Comparison of ENCODE assay signal across 8 cellular contexts in the genomic region with DNA sequence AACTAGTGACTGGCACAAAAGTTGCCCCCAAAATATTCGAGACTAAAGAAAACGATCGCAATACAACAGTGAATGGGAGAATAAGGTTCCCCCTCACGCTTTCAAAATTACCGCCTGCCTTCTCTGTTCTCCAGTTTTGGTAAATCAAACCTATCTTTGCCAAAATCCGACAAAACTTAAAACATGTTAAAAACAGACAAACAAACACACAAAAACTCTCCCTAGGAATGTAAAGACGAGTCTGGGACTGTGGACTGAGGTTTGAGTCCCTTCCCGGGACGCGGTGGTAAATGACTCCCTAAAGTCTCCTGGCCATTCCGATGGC. TPM values are rescaled to one million over a fixed set of nuclear protein-coding genes. Genes with fewer than 3 reads are reported as not detected.
DNase-seq lines count a peak whose midpoint lies in the region; ATAC-seq and TF ChIP-seq lines count a peak whose summit lies in the region.

No MANE protein-coding gene starts in this region.

- peaks cover 4% of the 10 kb centered on the region; the same call in 1 of the 2 replicates for H3K9me2 ChIP-seq in Karpas-422 (replicated peaks; ENCODE audit: insufficient read depth, low read length)

- peak overlapping the region; percentile 87; the same call in 1 of the 2 replicates for H3K9ac ChIP-seq in Karpas-422 (ENCODE audit: low read length)

- H3K4me3 Mint-ChIP-seq in naive B cell = peak overlapping the region; percentile 79 to 97 (median 88)

- H3K4me1 Mint-ChIP-seq in naive B cell = peaks cover 7 to 14% (median 10%) of the 10 kb centered on the region in 3 donors

- peaks cover 23% of the 10 kb centered on the region for H3K79me2 ChIP-seq in ACC112 (ENCODE audit: control insufficient read depth, insufficient read depth, low read length, unreplicated experiment)
- peaks cover 30% of the 10 kb centered on the region for H3K79me2 ChIP-seq in Karpas-422 (ENCODE audit: low read length)

- no peaks in the 10 kb centered on the region for H4K20me1 ChIP-seq in Karpas-422 (ENCODE audit: insufficient read depth, low read depth, low read length)

- H3K27ac Mint-ChIP-seq in naive B cell = peak overlapping the region in 4 of 6 donors; percentile 34 to 86 (median 74)

- no peak for TF ChIP-seq CTCF in dorsolateral prefrontal cortex (IDR thresholded peaks at IDR 0.05 in 54 of 56, conservative IDR thresholded peaks at IDR 0.05 in 2 of 56; ENCODE audit: low read depth in 1 of 56, partially characterized antibody in 56 of 56)

- peaks cover 12% of the 10 kb centered on the region for H3K4me1 ChIP-seq in ACC112 (ENCODE audit: control insufficient read depth, insufficient read depth, low read length, unreplicated experiment)
- H3K4me1 ChIP-seq in Karpas-422 (ENCODE audit: low read length) = peaks cover 24% of the 10 kb centered on the region

- H3K9me3 Mint-ChIP-seq in naive B cell = peaks cover 1 to 19% (median 5%) of the 10 kb centered on the region in 7 donors

- no peak for ATAC-seq in naive B cell (ENCODE audit: low read depth in 2 of 2)
- ATAC-seq in HG02981 (IDR thresholded peaks at IDR 0.05; ENCODE audit: unreplicated experiment) = no peak
- no peak for ATAC-seq in GM21367 (IDR thresholded peaks at IDR 0.05; ENCODE audit: unreplicated experiment)

- H3K36me3 ChIP-seq in ACC112 (ENCODE audit: insufficient read depth, low read length) (peaks cover 4% of the 10 kb centered on the region; the same call in 1 of the 2 replicates), Karpas-422 (ENCODE audit: insufficient read depth, low read length) (peaks cover 9% of the 10 kb centered on the region; the same call in 1 of the 2 replicates)

- intact Hi-C loops in dorsolateral prefrontal cortex (cut with DNase I) = no loop called here

- peaks cover 15 to 32% of the 10 kb centered on the region in 2 donors for H3K36me3 Mint-ChIP-seq in naive B cell

- peaks cover 26 to 38% (median 34%) of the 10 kb centered on the region in 3 donors for H3K27me3 Mint-ChIP-seq in naive B cell

- H3K27me3 ChIP-seq in ACC112 (ENCODE audit: insufficient read depth, low read length) = no peaks in the 10 kb centered on the region
- no peaks in the 10 kb centered on the region for H3K27me3 ChIP-seq in Karpas-422 (ENCODE audit: low read length)
- H3K27me3 ChIP-seq in dorsolateral prefrontal cortex = peaks cover 0 to 38% (median 0%) of the 10 kb centered on the region in 45 donors

- H2AFZ ChIP-seq in ACC112 (ENCODE audit: low read length, unreplicated experiment) = peak overlapping the region; percentile 99
- peak overlapping the region; percentile 97 for H2AFZ ChIP-seq in Karpas-422 (ENCODE audit: low read length)

- H3K4me3 ChIP-seq in ACC112 (ENCODE audit: low read depth, low read length) (peak overlapping the region; percentile 86), Karpas-422 (ENCODE audit: low read length) (peak overlapping the region; percentile 79), dorsolateral prefrontal cortex (peak overlapping the region; percentile 66 to 99 (median 89))

- DNase-seq in Karpas-422 = peak; percentile 42
- DNase-seq in dorsolateral prefrontal cortex = no peak
- no peak for DNase-seq in naive B cell
- no peak for DNase-seq in ecto neural progenitor cell (ENCODE audit: low spot score)
- DNase-seq in DMS53 treated with DMSO at 0.1 percent for 48 hours (lab: John Stamatoyannopoulos, UW; ENCODE audit: unreplicated experiment) = no peak

- H3K27ac ChIP-seq in ACC112 (ENCODE audit: low read depth, low read length) (peak overlapping the region; percentile 76; the same call in 1 of the 2 replicates), Karpas-422 (ENCODE audit: low read length) (no peak overlapping the region), dorsolateral prefrontal cortex (peak overlapping the region in 46 of 59 donors; percentile 24 to 89 (median 72))

- peak overlapping the region; percentile 94 for H3K4me2 ChIP-seq in Karpas-422 (ENCODE audit: low read depth, low read length, poor library complexity, severe bottlenecking)

- no peaks in the 10 kb centered on the region for H3K9me3 ChIP-seq in Karpas-422 (ENCODE audit: low read length)

RNA-seq across cellular contexts. Expression of gene IMPACT, which starts 0.4 kb away (rescaled TPM):
- 31.9 and 48.8 TPM in 2 replicates for total RNA-seq in Karpas-422 (2014; rRNA removed; shearing (Covaris generic); ENCODE audit: low replicate concordance)
- total RNA-seq in dorsolateral prefrontal cortex = 10 to 100 TPM; 11.2 to 34.4 (median 22.7) TPM
- 10 to 100 TPM; 15.2 to 34.3 (median 27.6) TPM for polyA plus RNA-seq in naive B cell (ENCODE audit: low read depth in 6 of 6)

RNA-seq across cellular contexts. Expression of gene OSBPL1A, which starts 28.4 kb away (rescaled TPM):
- 1.1 TPM in 1 of 2 replicates, not detected in the other for total RNA-seq in Karpas-422 (2014; rRNA removed; shearing (Covaris generic); ENCODE audit: low replicate concordance)
- total RNA-seq in dorsolateral prefrontal cortex = 100 to 1,000 TPM; 142 to 238 (median 196) TPM
- polyA plus RNA-seq in naive B cell (ENCODE audit: low read depth in 6 of 6) = 1 to 10 TPM in 5 of 6 donors, not detected in 1; 1.8 to 4.4 (median 3.6) TPM

RNA-seq across cellular contexts. Expression of gene HRH4, which starts 34.4 kb away (rescaled TPM):
- 0.15 TPM in 1 of 2 replicates, not detected in the other for total RNA-seq in Karpas-422 (2014; rRNA removed; shearing (Covaris generic); ENCODE audit: low replicate concordance)
- total RNA-seq in dorsolateral prefrontal cortex = 1 to 10 TPM in 3 of 120 experiments, under 1 TPM in 39, not detected in 78; 0.11 to 1.3 (median 0.38) TPM
- not detected for polyA plus RNA-seq in naive B cell (ENCODE audit: low read depth in 6 of 6)

Comparison
In these comparisons a context has a peak if more than half of its experiments do, and no peak if none do; other contexts are left out.
1. RNA of gene OSBPL1A, which starts 28.4 kb away (total RNA-seq): 142 to 238 TPM in dorsolateral prefrontal cortex; 1.1 TPM in Karpas-422; every median in the first group is over 10 times any median in the second.
2. Peak in every context shown above with its lines, with median percentiles within 50 percentile points of each other: H3K4me3 ChIP-seq.